8 cellular contexts compared by ENCODE assay signal in the genomic region with DNA sequence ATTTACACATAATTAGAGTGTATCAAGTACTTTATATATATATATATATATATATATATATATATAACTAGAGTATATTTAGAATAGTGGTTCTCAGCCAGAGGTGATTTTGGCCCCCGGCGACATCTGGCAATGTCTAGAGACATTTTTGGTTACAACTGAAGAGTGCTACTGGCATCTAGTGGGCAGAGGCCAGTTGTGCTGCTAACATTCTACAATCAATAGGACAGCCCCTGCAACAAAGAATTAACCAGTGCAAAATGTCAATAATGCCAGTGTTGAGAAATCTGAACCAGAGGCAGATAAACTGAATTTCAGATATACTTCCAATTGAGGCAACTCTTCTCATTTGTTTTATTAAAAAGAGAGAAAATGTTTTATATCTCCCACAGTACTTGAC. TPM values are rescaled to one million over a fixed set of nuclear protein-coding genes. Genes with fewer than 3 reads are reported as not detected.
DNase-seq lines count a peak whose midpoint lies in the region; ATAC-seq and TF ChIP-seq lines count a peak whose summit lies in the region.

No MANE protein-coding gene starts in this region.

- no peak overlapping the region for H2AFZ ChIP-seq in OCI-LY1 (ENCODE audit: low read length)

- H3K4me3 ChIP-seq in OCI-LY1 (ENCODE audit: low read depth, low read length, poor library complexity, severe bottlenecking) (no peak overlapping the region), choroid plexus epithelial cell (ENCODE audit: low read depth, low read length) (no peak overlapping the region)
- H3K4me3 ChIP-seq in naive thymus-derived CD4-positive, alpha-beta T cell (ENCODE audit: low read length): no peak overlapping the region

- peaks cover 73% of the 10 kb centered on the region for H3K36me3 ChIP-seq in OCI-LY1 (ENCODE audit: insufficient read depth, low read length)
- H3K36me3 ChIP-seq in naive thymus-derived CD4-positive, alpha-beta T cell (ENCODE audit: control insufficient read depth in 2 of 3, insufficient read depth in 3 of 3, low read length in 3 of 3): peaks cover 9 to 43% (median 10%) of the 10 kb centered on the region in 3 experiments

- H3K27ac Mint-ChIP-seq in naive thymus-derived CD4-positive, alpha-beta T cell: peak overlapping the region in 2 of 9 donors; percentile 23 to 72

- H3K27me3 ChIP-seq in OCI-LY1 (ENCODE audit: insufficient read depth, low read length): no peaks in the 10 kb centered on the region
- H3K27me3 ChIP-seq in naive thymus-derived CD4-positive, alpha-beta T cell (ENCODE audit: control insufficient read depth in 2 of 2, insufficient read depth in 2 of 2, low read length in 2 of 2): no peaks in the 10 kb centered on the region

- H3K27me3 Mint-ChIP-seq in naive thymus-derived CD4-positive, alpha-beta T cell: no peaks in the 10 kb centered on the region

- H3K4me1 Mint-ChIP-seq in naive thymus-derived CD4-positive, alpha-beta T cell: peaks cover 32 to 66% (median 56%) of the 10 kb centered on the region in 7 donors

- intact Hi-C loops in naive thymus-derived CD4-positive, alpha-beta T cell (cut with micrococcal nuclease): loop anchor here (1.0 kb wide), 2 partner anchors 216 to 258 kb away; no protein-coding TSS in a partner anchor

- no peak overlapping the region for H3K27ac ChIP-seq in OCI-LY1 (ENCODE audit: low read depth, low read length, poor library complexity, severe bottlenecking)
- H3K27ac ChIP-seq in naive thymus-derived CD4-positive, alpha-beta T cell (ENCODE audit: low read depth, low read length): no peak overlapping the region

- peak; percentile 20 for DNase-seq in stimulated activated CD4-positive, alpha-beta T cell treated with anti-CD3 and anti-CD28 coated beads, Interleukin-4, amount 100 ng/mL, for 24 hours
- no peak for DNase-seq in stimulated activated CD4-positive, alpha-beta T cell treated with anti-CD3 and anti-CD28 coated beads, Interleukin-12 subunit alpha, Interleukin-12 subunit beta, amount 100 ng/mL, for 4 hours
- peak; percentile 55 for DNase-seq in choroid plexus epithelial cell (ENCODE audit: low read depth)
- peak in 6 of 9 donors; percentile 5 to 37 (median 18) for DNase-seq in naive thymus-derived CD4-positive, alpha-beta T cell
- DNase-seq in islet precursor cell: no peak

- no peaks in the 10 kb centered on the region for H3F3A ChIP-seq in OCI-LY1 (ENCODE audit: insufficient read depth, low read length)

- no peaks in the 10 kb centered on the region for H3K9me3 ChIP-seq in OCI-LY1 (ENCODE audit: low read length)
- no peaks in the 10 kb centered on the region for H3K9me3 ChIP-seq in naive thymus-derived CD4-positive, alpha-beta T cell (ENCODE audit: control insufficient read depth in 2 of 3, low read length in 3 of 3)

- ATAC-seq in HG02642 (IDR thresholded peaks at IDR 0.05; ENCODE audit: poor library complexity, unreplicated experiment): peak; percentile 73
- peak; percentile 82 for ATAC-seq in naive thymus-derived CD4-positive, alpha-beta T cell
- no peak for ATAC-seq in HG03280 (IDR thresholded peaks at IDR 0.05; ENCODE audit: unreplicated experiment)

- H3K36me3 Mint-ChIP-seq in naive thymus-derived CD4-positive, alpha-beta T cell: peaks cover 5 to 60% (median 30%) of the 10 kb centered on the region in 5 donors

- no peaks in the 10 kb centered on the region for H4K20me1 ChIP-seq in OCI-LY1 (ENCODE audit: insufficient read depth, low read length)

- no peak overlapping the region for H3K4me3 Mint-ChIP-seq in naive thymus-derived CD4-positive, alpha-beta T cell

- no peak overlapping the region for H3K9ac ChIP-seq in OCI-LY1 (ENCODE audit: low read length)

- CTCF ChIA-PET in naive thymus-derived CD4-positive, alpha-beta T cell (lab: Charles Lee): no interaction called here

- POLR2A ChIA-PET in naive thymus-derived CD4-positive, alpha-beta T cell (lab: Charles Lee): interaction anchor here (1.1 to 1.2 kb wide), 2 partner anchors 10 to 16 kb away, joined by 3 to 7 read pairs; partner anchors contain the start of gene GTF2A1

- H3K9me2 ChIP-seq in OCI-LY1 (ENCODE audit: low read depth, low read length): no peaks in the 10 kb centered on the region

- H3K79me2 ChIP-seq in OCI-LY1 (ENCODE audit: insufficient read depth, low read length): peaks cover 3% of the 10 kb centered on the region; the same call in 1 of the 2 replicates

- TF ChIP-seq CTCF in OCI-LY1 (IDR thresholded peaks at IDR 0.05; ENCODE audit: low read length) (peak; percentile 47), choroid plexus epithelial cell (conservative IDR thresholded peaks at IDR 0.05; ENCODE audit: low read depth, low read length) (peak; percentile 61)

- H3K4me1 ChIP-seq in OCI-LY1 (ENCODE audit: insufficient read depth, low read length, severe bottlenecking): peaks cover 12% of the 10 kb centered on the region
- H3K4me1 ChIP-seq in naive thymus-derived CD4-positive, alpha-beta T cell (ENCODE audit: control insufficient read depth in 2 of 2, insufficient read depth in 2 of 2, low read length in 2 of 2): no peaks in the 10 kb centered on the region

- H3K4me2 ChIP-seq in OCI-LY1 (ENCODE audit: low read length): no peak overlapping the region

- no peaks in the 10 kb centered on the region for H3K9me3 Mint-ChIP-seq in naive thymus-derived CD4-positive, alpha-beta T cell

RNA-seq across cellular contexts. Expression of gene GTF2A1, which starts 8.9 kb away (rescaled TPM):
- 10 to 100 TPM; 21.5 to 39.2 (median 33.7) TPM for total RNA-seq in naive thymus-derived CD4-positive, alpha-beta T cell
- 10 to 100 TPM in 1 of 2 donors, 1 to 10 TPM in 1; 8.4 to 12.3 TPM for polyA plus RNA-seq in naive thymus-derived CD4-positive, alpha-beta T cell

Comparison
In these comparisons a context has a peak if more than half of its experiments do, and no peak if none do; other contexts are left out.
1. DNase-seq: peak in stimulated activated CD4-positive, alpha-beta T cell treated with anti-CD3 and anti-CD28 coated beads, Interleukin-4, amount 100 ng/mL, for 24 hours (single experiment), choroid plexus epithelial cell (single experiment) and naive thymus-derived CD4-positive, alpha-beta T cell (6 of 9); none in stimulated activated CD4-positive, alpha-beta T cell treated with anti-CD3 and anti-CD28 coated beads, Interleukin-12 subunit alpha, Interleukin-12 subunit beta, amount 100 ng/mL, for 4 hours (single experiment) and islet precursor cell (single experiment).